Comparison of ENCODE assay signal across 8 cellular contexts in genomic region chr19:18021121-18021755, GRCh38. TPM values are rescaled to one million over a fixed set of nuclear protein-coding genes. Genes with fewer than 3 reads are reported as not detected.
DNase-seq lines count a peak whose midpoint lies in the region; ATAC-seq, FAIRE-seq and TF ChIP-seq lines count a peak whose summit lies in the region.

No MANE protein-coding gene starts in this region.

- H3K4me1 Mint-ChIP-seq in T-helper 2 cell treated with Interferon-gamma antibody and Interleukin-4, amounts not matched to agents 5 μg/mL and 100 μg/mL, for 36 hours (ENCODE audit: low read depth): peaks cover 49% of the 10 kb centered on the region

- peak overlapping the region; percentile 93 for H2AFZ ChIP-seq in K562 (ENCODE audit: low read depth, low read length)

- H3K9me3 Mint-ChIP-seq in T-helper 2 cell treated with Interferon-gamma antibody and Interleukin-4, amounts not matched to agents 5 μg/mL and 100 μg/mL, for 36 hours: no peaks in the 10 kb centered on the region

- peaks cover 17% of the 10 kb centered on the region for H3K79me2 ChIP-seq in K562 (ENCODE audit: control insufficient read depth, insufficient read depth, low read length)

- intact Hi-C loops in K562 (cut with micrococcal nuclease): no loop called here

- no peaks in the 10 kb centered on the region for H3K9me3 ChIP-seq in K562 (replicated peaks; ENCODE audit: control insufficient read depth, insufficient read depth, low read depth, low read length)

- H3K9ac ChIP-seq in K562 (ENCODE audit: insufficient read depth in 1 of 2, low read depth in 2 of 2, low read length in 2 of 2): peak overlapping the region; percentile 80 to 98

- H3K4me1 ChIP-seq in K562 (replicated peaks in 1 of 2; ENCODE audit: control insufficient read depth in 2 of 2, insufficient read depth in 2 of 2, low read length in 2 of 2): peaks cover 17 to 37% of the 10 kb centered on the region in 2 experiments; a peak in 4 of 5 replicates

- H3K4me3 ChIP-seq in K562: peak overlapping the region; percentile 52

- in situ Hi-C loops in GM13977 (cut with MboI; ENCODE audit: low pct_unique_long_range_greater_than_20kb, low sequenced_read_pairs, unreplicated experiment): no loop called here
- in situ Hi-C loops in K562 (cut with MboI): no loop called here

- peak overlapping the region; percentile 84 for H3K4me3 Mint-ChIP-seq in T-helper 2 cell treated with Interferon-gamma antibody and Interleukin-4, amounts not matched to agents 5 μg/mL and 100 μg/mL, for 36 hours

- no peaks in the 10 kb centered on the region for H3K9me1 ChIP-seq in K562 (ENCODE audit: control insufficient read depth, insufficient read depth, low read length)

- no peaks in the 10 kb centered on the region for H3K27me3 ChIP-seq in K562 (ENCODE audit: control insufficient read depth in 2 of 2, insufficient read depth in 2 of 2, low read length in 2 of 2)

- H3K4me2 ChIP-seq in K562 (ENCODE audit: insufficient read depth, low read length): peak overlapping the region; percentile 97

- POLR2A ChIA-PET in K562 (lab: Yijun Ruan, JAX): interaction anchor here (0.6 to 1.7 kb wide), 2 partner anchors 13 to 130 kb away, joined by 3 to 6 read pairs; partner anchors contain the start of gene ARRDC2

- CTCF ChIA-PET in K562 (lab: Yijun Ruan, JAX; ENCODE audit: low intra/inter-chr PET ratio): no interaction called here

- TF ChIP-seq CTCF in GM13977 (IDR thresholded peaks at IDR 0.05; ENCODE audit: extremely low read depth, insufficient read depth, missing control alignments): no peak
- no peak for TF ChIP-seq CTCF in K562 (IDR thresholded peaks at IDR 0.05 in 2 of 3, conservative IDR thresholded peaks at IDR 0.05 in 1 of 3; ENCODE audit: insufficient read depth in 2 of 3, low read depth in 1 of 3, low read length in 3 of 3)

- FAIRE-seq in K562 (lab: Jason Lieb, UNC): peak; percentile 54

- TF ChIP-seq EP300 in K562 (IDR thresholded peaks at IDR 0.05; ENCODE audit: low read length): no peak

- WGBS in K562 (ENCODE audit: insufficient coverage, low coverage, missing lambda C conversion rate): 59% methylated on average over 16 of the region's 21 CpGs

- H3K36me3 Mint-ChIP-seq in T-helper 2 cell treated with Interferon-gamma antibody and Interleukin-4, amounts not matched to agents 5 μg/mL and 100 μg/mL, for 36 hours (ENCODE audit: low read depth): peaks cover 3% of the 10 kb centered on the region

- TF ChIP-seq POLR2A in K562 (conservative IDR thresholded peaks at IDR 0.05): no peak

- peak overlapping the region; percentile 82 for H3K27ac ChIP-seq in K562 (ENCODE audit: extremely low read depth, low read depth, low read length)

- H3K36me3 ChIP-seq in K562 (ENCODE audit: control insufficient read depth, insufficient read depth, low read length): no peaks in the 10 kb centered on the region

- peak; percentile 39 for ATAC-seq in K562
- peak; percentile 39 for ATAC-seq in left lobe of liver
- ATAC-seq in HG03521 (IDR thresholded peaks at IDR 0.05; ENCODE audit: unreplicated experiment): no peak
- no peak for ATAC-seq in HG02885 (IDR thresholded peaks at IDR 0.05; ENCODE audit: poor library complexity, unreplicated experiment)

- peak overlapping the region; percentile 96 for H3K27ac Mint-ChIP-seq in T-helper 2 cell treated with Interferon-gamma antibody and Interleukin-4, amounts not matched to agents 5 μg/mL and 100 μg/mL, for 36 hours

- no peak for TF ChIP-seq RAD21 in K562 (CRISPR knock-in tag; conservative IDR thresholded peaks at IDR 0.05 in 1 of 2, IDR thresholded peaks at IDR 0.05 in 1 of 2)

- peak; percentile 54 for DNase-seq in GM13977 (ENCODE audit: low spot score)
- peak; percentile 66 for DNase-seq in T-helper 2 cell treated with Interferon-gamma antibody and Interleukin-4, amounts not matched to agents 5 μg/mL and 100 μg/mL, for 36 hours (ENCODE audit: low spot score)
- DNase-seq in K562 (ENCODE audit: extremely low read depth in 1 of 4, low spot score in 3 of 4): peak; percentile 67 to 83 (median 79)
- DNase-seq in left lobe of liver (ENCODE audit: low spot score): peak; percentile 77
- peak; percentile 66 for DNase-seq in stimulated activated CD8-positive, alpha-beta memory T cell treated with anti-CD3 and anti-CD28 coated beads, Interleukin-4, amount 100 ng/mL, for 48 hours
- DNase-seq in HuH-7 (ENCODE audit: low spot score): no peak

- no TSS peak for BruUV-seq in K562 (replicated peaks; lab: Mats Ljungman, UMichigan)

- no peaks in the 10 kb centered on the region for H4K20me1 ChIP-seq in K562 (replicated peaks; ENCODE audit: control insufficient read depth, insufficient read depth, low read length)

- H3K27me3 Mint-ChIP-seq in T-helper 2 cell treated with Interferon-gamma antibody and Interleukin-4, amounts not matched to agents 5 μg/mL and 100 μg/mL, for 36 hours (ENCODE audit: low read depth): no peaks in the 10 kb centered on the region

TF ChIP-seq in K562, 482 proteins besides CTCF, POLR2A, EP300 and RAD21 (continues in another document):
- TF ChIP-seq FOSL1 (tag; conservative IDR thresholded peaks at IDR 0.05) (peak; percentile 85), SMARCA5 (IDR thresholded peaks at IDR 0.05) (0 out of 2 replicates have a peak, but pooled peaks have one; percentile 10), POLR2AphosphoS5 (IDR thresholded peaks at IDR 0.05; ENCODE audit: control insufficient read depth, insufficient read depth, low read depth, low read length) (0 out of 2 replicates have a peak, but pooled peaks have one; percentile 20), ATF3 (IDR thresholded peaks at IDR 0.05) (peak; percentile 80), ATF3 (CRISPR knock-in tag; conservative IDR thresholded peaks at IDR 0.05) (no peak), MYC (IDR thresholded peaks at IDR 0.05; ENCODE audit: low read depth, low read length) (no peak), MYC (CRISPR knock-in tag; IDR thresholded peaks at IDR 0.05; ENCODE audit: borderline replicate concordance, low read depth) (no peak), CREB3 (tag; conservative IDR thresholded peaks at IDR 0.05; ENCODE audit: low read depth) (0 out of 2 replicates have a peak, but pooled peaks have one; percentile 32)

RNA-seq across cellular contexts. Expression of gene ARRDC2, which starts 13.3 kb away (rescaled TPM):
- total RNA-seq in K562 (2011; cell fraction: chromatin; rRNA removed; ENCODE audit: low replicate concordance): 23.6 and 51.1 TPM in 2 replicates
- total RNA-seq in K562 (2011; cell fraction: nucleolus; rRNA removed): 35.1 and 37.9 TPM in 2 replicates
- 17.8 and 21.5 TPM in 2 replicates for total RNA-seq in K562 (2011; cell fraction: nucleoplasm; rRNA removed)
- total RNA-seq in K562 (2014; rRNA removed): 25.6 and 25.9 TPM in 2 replicates
- total RNA-seq in K562 (2014; rRNA removed; fragmentation: Illumina TruSeq; extraction: Trizol): 12.2 and 13.1 TPM in 2 replicates
- total RNA-seq in K562 (2015; rRNA removed; fragmentation: Illumina TruSeq; extraction: Trizol): 16.0 and 16.1 TPM in 2 replicates
- 23.3 and 27.4 TPM in 2 replicates for total RNA-seq in K562 (2021)
- 11.5 and 15.2 TPM in 2 replicates for polyA plus RNA-seq in K562 (2011; rRNA removed)
- polyA plus RNA-seq in K562 (2011; cell fraction: cytosol; rRNA removed): 9.5 and 28.8 TPM in 2 replicates
- polyA plus RNA-seq in K562 (2011; cell fraction: nucleus; rRNA removed): 18.6 and 37.6 TPM in 2 replicates
- polyA plus RNA-seq in K562 (2012): 13.2 and 16.4 TPM in 2 replicates
- polyA plus RNA-seq in K562 (2014; fragmentation: Illumina TruSeq; extraction: Trizol): 12.7 and 15.6 TPM in 2 replicates
- polyA plus RNA-seq in K562 (2014; fragmentation: Nextera tagmentation; extraction: Ambion mirVana): 1 to 10 TPM; 1.9 to 2.7 TPM
- polyA plus RNA-seq in K562 (2014; rRNA removed): 25.7 and 25.8 TPM in 2 replicates
- 4.2 and 6.4 TPM in 2 replicates for polyA minus RNA-seq in K562 (2011; rRNA and poly(A)+ RNA removed)
- 10.2 and 11.2 TPM in 2 replicates for polyA minus RNA-seq in K562 (2011; cell fraction: cytosol; rRNA and poly(A)+ RNA removed)
- polyA minus RNA-seq in K562 (2011; cell fraction: nucleus; rRNA and poly(A)+ RNA removed): 10.5 and 11.0 TPM in 2 replicates
- total RNA-seq in left lobe of liver: 6.3 TPM

RNA-seq across cellular contexts. Expression of gene KCNN1, which starts 54.3 kb away (rescaled TPM):
- total RNA-seq in K562 (2011; cell fraction: chromatin; rRNA removed; ENCODE audit: low replicate concordance): 1.2 and 3.6 TPM in 2 replicates
- 2.8 TPM in 2 replicates for total RNA-seq in K562 (2011; cell fraction: nucleolus; rRNA removed)
- total RNA-seq in K562 (2011; cell fraction: nucleoplasm; rRNA removed): 1.5 and 2.7 TPM in 2 replicates
- 1.4 and 5.2 TPM in 2 replicates for total RNA-seq in K562 (2014; rRNA removed)
- 0.22 and 0.33 TPM in 2 replicates for total RNA-seq in K562 (2014; rRNA removed; fragmentation: Illumina TruSeq; extraction: Trizol)
- 0.72 and 0.98 TPM in 2 replicates for total RNA-seq in K562 (2015; rRNA removed; fragmentation: Illumina TruSeq; extraction: Trizol)
- total RNA-seq in K562 (2021): 4.7 and 6.2 TPM in 2 replicates
- polyA plus RNA-seq in K562 (2011; rRNA removed): 1.4 and 2.9 TPM in 2 replicates
- polyA plus RNA-seq in K562 (2011; cell fraction: cytosol; rRNA removed): 4.5 and 7.9 TPM in 2 replicates
- 2.2 and 3.5 TPM in 2 replicates for polyA plus RNA-seq in K562 (2011; cell fraction: nucleus; rRNA removed)
- polyA plus RNA-seq in K562 (2012): 2.7 and 5.0 TPM in 2 replicates
- 0.25 and 1.1 TPM in 2 replicates for polyA plus RNA-seq in K562 (2014; fragmentation: Illumina TruSeq; extraction: Trizol)
- polyA plus RNA-seq in K562 (2014; fragmentation: Nextera tagmentation; extraction: Ambion mirVana): under 1 TPM; 0.01 to 0.04 TPM
- polyA plus RNA-seq in K562 (2014; rRNA removed): 1.3 and 3.2 TPM in 2 replicates
- polyA minus RNA-seq in K562 (2011; rRNA and poly(A)+ RNA removed): 1.2 and 1.5 TPM in 2 replicates
- 3.6 and 4.8 TPM in 2 replicates for polyA minus RNA-seq in K562 (2011; cell fraction: cytosol; rRNA and poly(A)+ RNA removed)
- 2.2 and 2.4 TPM in 2 replicates for polyA minus RNA-seq in K562 (2011; cell fraction: nucleus; rRNA and poly(A)+ RNA removed)
- total RNA-seq in left lobe of liver: not detected

Comparison
In these comparisons a context has a peak if more than half of its experiments do, and no peak if none do; other contexts are left out.
1. ATAC-seq: peak in K562 (single experiment) and left lobe of liver (single experiment); none in HG03521 (single experiment) and HG02885 (single experiment).